Comparison of ENCODE assay signal across 11 cellular contexts in genomic region chr1:8426996-8427395, GRCh38.
DNase-seq lines count a peak whose midpoint lies in the region; ATAC-seq and TF ChIP-seq lines count a peak whose summit lies in the region.
"Had no signal": no experiment of that assay in that cellular context is flagged by ENCODE, and none has a peak within 500 bp of the region (broad histone marks: within the 10 kb centered on the region; RNA-seq: fewer than 3 reads in every experiment).

No MANE protein-coding gene starts in this region.

- peaks cover 4% of the 10 kb centered on the region for H3K9me3 Mint-ChIP-seq in activated T-helper 1 cell treated with anti-CD3 and anti-CD28 coated beads, Interleukin-12 subunit alpha, Interleukin-12 subunit beta, Interleukin-2, Interleukin-4 antibody, amounts not matched to agents 30 ng/mL and 10 ng/mL and 1 ng/mL, durations not matched to agents 14 hours and 24 hours and 36 hours

- no peak overlapping the region for H3K4me3 ChIP-seq in sigmoid colon

- TF ChIP-seq POLR2A in sigmoid colon (IDR thresholded peaks at IDR 0.05): no peak

- H3K4me1 Mint-ChIP-seq in activated T-helper 1 cell treated with anti-CD3 and anti-CD28 coated beads, Interleukin-12 subunit alpha, Interleukin-12 subunit beta, Interleukin-2, Interleukin-4 antibody, amounts not matched to agents 30 ng/mL and 10 ng/mL and 1 ng/mL, durations not matched to agents 14 hours and 24 hours and 36 hours (ENCODE audit: low read depth): peaks cover 75% of the 10 kb centered on the region

- no peaks in the 10 kb centered on the region for H3K36me3 ChIP-seq in sigmoid colon

- 88 to 92% methylated on average over 4 of the region's 4 CpGs for WGBS in sigmoid colon, 2 donors

- H3K27me3 Mint-ChIP-seq in activated T-helper 1 cell treated with anti-CD3 and anti-CD28 coated beads, Interleukin-12 subunit alpha, Interleukin-12 subunit beta, Interleukin-2, Interleukin-4 antibody, amounts not matched to agents 30 ng/mL and 10 ng/mL and 1 ng/mL, durations not matched to agents 14 hours and 24 hours and 36 hours (ENCODE audit: insufficient read depth): no peaks in the 10 kb centered on the region

- peak overlapping the region; percentile 30 for H3K4me3 Mint-ChIP-seq in activated T-helper 1 cell treated with anti-CD3 and anti-CD28 coated beads, Interleukin-12 subunit alpha, Interleukin-12 subunit beta, Interleukin-2, Interleukin-4 antibody, amounts not matched to agents 30 ng/mL and 10 ng/mL and 1 ng/mL, durations not matched to agents 14 hours and 24 hours and 36 hours

- no peaks in the 10 kb centered on the region for H3K27me3 ChIP-seq in sigmoid colon

- peaks cover 21% of the 10 kb centered on the region for H3K36me3 Mint-ChIP-seq in activated T-helper 1 cell treated with anti-CD3 and anti-CD28 coated beads, Interleukin-12 subunit alpha, Interleukin-12 subunit beta, Interleukin-2, Interleukin-4 antibody, amounts not matched to agents 30 ng/mL and 10 ng/mL and 1 ng/mL, durations not matched to agents 14 hours and 24 hours and 36 hours (ENCODE audit: low read depth)

- no peaks in the 10 kb centered on the region for H3K9me3 ChIP-seq in sigmoid colon

- TF ChIP-seq EP300 in sigmoid colon (IDR thresholded peaks at IDR 0.05): no peak

- peak; percentile 4 for ATAC-seq in GM18511 (IDR thresholded peaks at IDR 0.05; ENCODE audit: unreplicated experiment)
- ATAC-seq in HG02840 (IDR thresholded peaks at IDR 0.05; ENCODE audit: low FRiP score, unreplicated experiment): peak; percentile 4

- peaks cover 0 to 55% (median 32%) of the 10 kb centered on the region in 4 donors for H3K4me1 ChIP-seq in sigmoid colon

- DNase-seq in activated T-helper 1 cell treated with anti-CD3 and anti-CD28 coated beads, Interleukin-12 subunit alpha, Interleukin-12 subunit beta, Interleukin-2, Interleukin-4 antibody, amounts not matched to agents 30 ng/mL and 10 ng/mL and 1 ng/mL, durations not matched to agents 14 hours and 24 hours and 36 hours (ENCODE audit: low spot score): no peak
- DNase-seq in sigmoid colon (no peak), hippocampal formation (lab: John Stamatoyannopoulos, UW) (no peak), NCI-H226 (no peak), NCI-H748 treated with DMSO at 0.1 percent for 48 hours (lab: John Stamatoyannopoulos, UW) (no peak), NCI-H2171 treated with DMSO at 0.1 percent for 48 hours (lab: John Stamatoyannopoulos, UW) (no peak)
- DNase-seq: DMS79 treated with DMSO at 0.1 percent for 48 hours, NCI-H774, T1000 had no signal

- intact Hi-C loops in activated T-helper 1 cell treated with anti-CD3 and anti-CD28 coated beads, Interleukin-12 subunit alpha, Interleukin-12 subunit beta, Interleukin-2, Interleukin-4 antibody, amounts not matched to agents 30 ng/mL and 10 ng/mL and 1 ng/mL, durations not matched to agents 14 hours and 24 hours and 36 hours (cut with micrococcal nuclease): no loop called here
- intact Hi-C loops in sigmoid colon (cut with DNase I): no loop called here

- no peak for TF ChIP-seq CTCF in sigmoid colon (IDR thresholded peaks at IDR 0.05)

- peak overlapping the region in 3 of 4 donors; percentile 52 to 73 (median 66) for H3K27ac ChIP-seq in sigmoid colon

- peak overlapping the region; percentile 50 for H3K27ac Mint-ChIP-seq in activated T-helper 1 cell treated with anti-CD3 and anti-CD28 coated beads, Interleukin-12 subunit alpha, Interleukin-12 subunit beta, Interleukin-2, Interleukin-4 antibody, amounts not matched to agents 30 ng/mL and 10 ng/mL and 1 ng/mL, durations not matched to agents 14 hours and 24 hours and 36 hours
